ENCODE assay signal across 1 cellular context in the genomic region with DNA sequence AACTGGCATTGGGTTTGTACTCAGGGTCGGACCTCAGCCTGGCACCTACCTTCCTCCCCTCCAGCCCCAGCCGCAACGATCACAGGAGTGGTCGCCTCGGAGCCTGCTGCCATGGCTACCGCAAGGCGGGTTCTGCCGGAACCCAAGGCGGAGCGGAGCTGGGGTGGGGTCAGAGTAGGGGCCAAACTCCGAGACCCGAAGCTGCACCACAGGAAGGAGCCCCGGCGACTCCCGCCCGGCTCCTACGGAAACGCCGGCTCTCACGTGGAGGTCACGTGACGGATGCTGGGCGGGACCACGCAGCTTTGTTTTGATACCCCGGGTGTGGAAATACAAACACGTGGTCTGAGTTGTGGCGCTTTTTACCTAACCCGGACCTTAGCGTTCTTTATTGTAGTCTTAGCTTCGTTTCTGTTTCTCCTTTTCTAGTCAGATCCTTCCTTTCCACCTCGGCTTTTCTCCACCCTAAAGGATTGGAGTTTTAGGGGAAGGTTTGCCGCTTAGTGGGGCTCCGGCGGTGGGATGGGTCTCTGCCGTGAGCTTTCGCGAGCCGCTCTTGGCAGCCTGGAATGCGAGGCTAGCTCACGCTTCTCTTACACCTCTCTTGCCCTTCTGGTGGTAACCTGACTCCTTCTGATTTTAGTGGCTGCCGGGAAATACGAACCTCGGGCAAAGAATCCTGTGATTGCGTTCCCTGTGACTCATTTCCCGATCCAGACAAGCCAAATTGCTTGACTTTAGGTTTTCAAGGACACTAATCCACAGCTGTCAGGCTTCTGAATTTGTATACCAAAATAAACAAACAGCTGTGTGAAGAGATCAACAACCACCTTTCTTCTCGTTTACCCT.
A peak's percentile ranks its signal among the peaks of the same experiment; 100 is the strongest.
TF ChIP-seq lines count a peak whose summit lies in the region.

Gene HSPBAP1, minus strand, starts transcription at position 264 of the 849 bp plus-strand sequence. Its CDS starts 151 bp downstream, at position 113.

TF ChIP-seq in HepG2, 621 proteins besides CTCF, POLR2A, EP300 and RAD21 (continued from another document and continues in another):
- TF ChIP-seq, protein P1, sequence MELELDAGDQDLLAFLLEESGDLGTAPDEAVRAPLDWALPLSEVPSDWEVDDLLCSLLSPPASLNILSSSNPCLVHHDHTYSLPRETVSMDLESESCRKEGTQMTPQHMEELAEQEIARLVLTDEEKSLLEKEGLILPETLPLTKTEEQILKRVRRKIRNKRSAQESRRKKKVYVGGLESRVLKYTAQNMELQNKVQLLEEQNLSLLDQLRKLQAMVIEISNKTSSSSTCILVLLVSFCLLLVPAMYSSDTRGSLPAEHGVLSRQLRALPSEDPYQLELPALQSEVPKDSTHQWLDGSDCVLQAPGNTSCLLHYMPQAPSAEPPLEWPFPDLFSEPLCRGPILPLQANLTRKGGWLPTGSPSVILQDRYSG (CRISPR knock-in tag; IDR thresholded peaks at IDR 0.05): peak; percentile 62; the same call in 1 of the 2 replicates
- no peak for TF ChIP-seq NBN (conservative IDR thresholded peaks at IDR 0.05)
- peak; percentile 81; the same call in 1 of the 2 replicates for TF ChIP-seq RFXANK (CRISPR knock-in tag; IDR thresholded peaks at IDR 0.05)
- no peak for TF ChIP-seq AGO2 (optimal IDR thresholded peaks at IDR 0.05; ENCODE audit: low read depth, low read length)
- no peak; the same call in 1 of the 2 replicates for TF ChIP-seq ZNF556 (CRISPR knock-in tag; IDR thresholded peaks at IDR 0.05; ENCODE audit: borderline replicate concordance)
- TF ChIP-seq, protein P2, sequence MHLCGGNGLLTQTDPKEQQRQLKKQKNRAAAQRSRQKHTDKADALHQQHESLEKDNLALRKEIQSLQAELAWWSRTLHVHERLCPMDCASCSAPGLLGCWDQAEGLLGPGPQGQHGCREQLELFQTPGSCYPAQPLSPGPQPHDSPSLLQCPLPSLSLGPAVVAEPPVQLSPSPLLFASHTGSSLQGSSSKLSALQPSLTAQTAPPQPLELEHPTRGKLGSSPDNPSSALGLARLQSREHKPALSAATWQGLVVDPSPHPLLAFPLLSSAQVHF (CRISPR knock-in tag; IDR thresholded peaks at IDR 0.05): no peak
- peak; percentile 85; the same call in 1 of the 2 replicates for TF ChIP-seq ZNF580 (CRISPR knock-in tag; IDR thresholded peaks at IDR 0.05; ENCODE audit: borderline replicate concordance, low read depth)
- no peak for TF ChIP-seq SMC3 (IDR thresholded peaks at IDR 0.05; ENCODE audit: low read length)
- TF ChIP-seq ATF3 (CRISPR knock-in tag; IDR thresholded peaks at IDR 0.05): no peak
- TF ChIP-seq KLF16 (CRISPR knock-in tag; IDR thresholded peaks at IDR 0.05): peak in 1 of 2 experiments; percentile 56; a peak in 1 of 4 replicates
- TF ChIP-seq, protein P3, sequence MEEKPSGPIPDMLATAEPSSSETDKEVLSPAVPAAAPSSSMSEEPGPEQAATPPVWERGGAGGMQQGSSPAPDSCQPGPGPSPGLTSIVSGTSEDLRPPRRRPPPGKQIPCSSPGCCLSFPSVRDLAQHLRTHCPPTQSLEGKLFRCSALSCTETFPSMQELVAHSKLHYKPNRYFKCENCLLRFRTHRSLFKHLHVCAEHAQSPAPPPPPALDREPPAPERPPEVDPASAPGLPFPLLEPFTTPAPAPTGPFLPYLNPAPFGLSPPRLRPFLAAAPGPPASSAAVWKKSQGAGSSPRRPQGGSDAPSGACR (CRISPR knock-in tag; IDR thresholded peaks at IDR 0.05): peak; percentile 61
- TF ChIP-seq ZNF264 (CRISPR knock-in tag; IDR thresholded peaks at IDR 0.05): peak; percentile 6; the same call in 1 of the 2 replicates
- no peak for TF ChIP-seq ZNF451 (CRISPR knock-in tag; IDR thresholded peaks at IDR 0.05)
- TF ChIP-seq, protein P4, sequence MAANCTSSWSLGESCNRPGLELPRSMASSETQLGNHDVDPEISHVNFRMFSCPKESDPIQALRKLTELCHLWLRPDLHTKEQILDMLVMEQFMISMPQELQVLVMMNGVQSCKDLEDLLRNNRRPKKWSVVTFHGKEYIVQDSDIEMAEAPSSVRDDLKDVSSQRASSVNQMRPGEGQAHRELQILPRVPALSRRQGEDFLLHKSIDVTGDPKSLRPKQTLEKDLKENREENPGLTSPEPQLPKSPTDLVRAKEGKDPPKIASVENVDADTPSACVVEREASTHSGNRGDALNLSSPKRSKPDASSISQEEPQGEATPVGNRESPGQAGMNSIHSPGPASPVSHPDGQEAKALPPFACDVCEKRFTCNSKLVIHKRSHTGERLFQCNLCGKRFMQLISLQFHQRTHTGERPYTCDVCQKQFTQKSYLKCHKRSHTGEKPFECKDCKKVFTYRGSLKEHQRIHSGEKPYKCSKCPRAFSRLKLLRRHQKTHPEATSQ (CRISPR knock-in tag; IDR thresholded peaks at IDR 0.05; ENCODE audit: borderline replicate concordance): no peak
- TF ChIP-seq TRIM22 (IDR thresholded peaks at IDR 0.05): no peak
- no peak for TF ChIP-seq PHB2 (IDR thresholded peaks at IDR 0.05; ENCODE audit: partially characterized antibody)
- peak; percentile 69; the same call in 1 of the 2 replicates for TF ChIP-seq TAF1 (CRISPR knock-in tag; IDR thresholded peaks at IDR 0.05)
- TF ChIP-seq ZNF24 (IDR thresholded peaks at IDR 0.05): no peak
- no peak for TF ChIP-seq SYNCRIP (IDR thresholded peaks at IDR 0.05; ENCODE audit: insufficient read depth, low read depth, low read length)
- no peak for TF ChIP-seq NAIF1 (CRISPR knock-in tag; IDR thresholded peaks at IDR 0.05; ENCODE audit: borderline replicate concordance)
- TF ChIP-seq ZNF296 (CRISPR knock-in tag; conservative IDR thresholded peaks at IDR 0.05): no peak
- TF ChIP-seq EZH2 (conservative IDR thresholded peaks at IDR 0.05; ENCODE audit: low read depth, low read length): no peak
- TF ChIP-seq ZNF558 (CRISPR knock-in tag; IDR thresholded peaks at IDR 0.05; ENCODE audit: borderline replicate concordance): no peak
- TF ChIP-seq CC2D1A (CRISPR knock-in tag; IDR thresholded peaks at IDR 0.05): no peak
- TF ChIP-seq PAX8 (CRISPR knock-in tag; IDR thresholded peaks at IDR 0.05; ENCODE audit: borderline replicate concordance): no peak
- peak; percentile 46 for TF ChIP-seq ZNF543 (CRISPR knock-in tag; IDR thresholded peaks at IDR 0.05)
- TF ChIP-seq JARID2 (CRISPR knock-in tag; IDR thresholded peaks at IDR 0.05; ENCODE audit: insufficient replicate concordance): no peak
- no peak for TF ChIP-seq ZMYM2 (CRISPR knock-in tag; IDR thresholded peaks at IDR 0.05)
- no peak for TF ChIP-seq ZNF780A (CRISPR knock-in tag; IDR thresholded peaks at IDR 0.05)
- no peak for TF ChIP-seq AGO1 (IDR thresholded peaks at IDR 0.05; ENCODE audit: low read depth, low read length, poor library complexity, severe bottlenecking)
- TF ChIP-seq, protein P5, sequence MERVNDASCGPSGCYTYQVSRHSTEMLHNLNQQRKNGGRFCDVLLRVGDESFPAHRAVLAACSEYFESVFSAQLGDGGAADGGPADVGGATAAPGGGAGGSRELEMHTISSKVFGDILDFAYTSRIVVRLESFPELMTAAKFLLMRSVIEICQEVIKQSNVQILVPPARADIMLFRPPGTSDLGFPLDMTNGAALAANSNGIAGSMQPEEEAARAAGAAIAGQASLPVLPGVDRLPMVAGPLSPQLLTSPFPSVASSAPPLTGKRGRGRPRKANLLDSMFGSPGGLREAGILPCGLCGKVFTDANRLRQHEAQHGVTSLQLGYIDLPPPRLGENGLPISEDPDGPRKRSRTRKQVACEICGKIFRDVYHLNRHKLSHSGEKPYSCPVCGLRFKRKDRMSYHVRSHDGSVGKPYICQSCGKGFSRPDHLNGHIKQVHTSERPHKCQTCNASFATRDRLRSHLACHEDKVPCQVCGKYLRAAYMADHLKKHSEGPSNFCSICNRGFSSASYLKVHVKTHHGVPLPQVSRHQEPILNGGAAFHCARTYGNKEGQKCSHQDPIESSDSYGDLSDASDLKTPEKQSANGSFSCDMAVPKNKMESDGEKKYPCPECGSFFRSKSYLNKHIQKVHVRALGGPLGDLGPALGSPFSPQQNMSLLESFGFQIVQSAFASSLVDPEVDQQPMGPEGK (CRISPR knock-in tag; IDR thresholded peaks at IDR 0.05): peak; percentile 65; the same call in 1 of the 2 replicates
- TF ChIP-seq NR1H2 (CRISPR knock-in tag; IDR thresholded peaks at IDR 0.05; ENCODE audit: borderline replicate concordance, low read depth): no peak
- no peak for TF ChIP-seq DNMT1 (CRISPR knock-in tag; IDR thresholded peaks at IDR 0.05)
- TF ChIP-seq MTA1 (CRISPR knock-in tag; IDR thresholded peaks at IDR 0.05; ENCODE audit: borderline replicate concordance): no peak
- peak; percentile 59 for TF ChIP-seq ATF7-NPFF (CRISPR knock-in tag; IDR thresholded peaks at IDR 0.05; ENCODE audit: low read depth)
- TF ChIP-seq ZNF619 (CRISPR knock-in tag; IDR thresholded peaks at IDR 0.05): no peak
- TF ChIP-seq HNF1B (CRISPR knock-in tag; IDR thresholded peaks at IDR 0.05): no peak
- TF ChIP-seq, protein P6, sequence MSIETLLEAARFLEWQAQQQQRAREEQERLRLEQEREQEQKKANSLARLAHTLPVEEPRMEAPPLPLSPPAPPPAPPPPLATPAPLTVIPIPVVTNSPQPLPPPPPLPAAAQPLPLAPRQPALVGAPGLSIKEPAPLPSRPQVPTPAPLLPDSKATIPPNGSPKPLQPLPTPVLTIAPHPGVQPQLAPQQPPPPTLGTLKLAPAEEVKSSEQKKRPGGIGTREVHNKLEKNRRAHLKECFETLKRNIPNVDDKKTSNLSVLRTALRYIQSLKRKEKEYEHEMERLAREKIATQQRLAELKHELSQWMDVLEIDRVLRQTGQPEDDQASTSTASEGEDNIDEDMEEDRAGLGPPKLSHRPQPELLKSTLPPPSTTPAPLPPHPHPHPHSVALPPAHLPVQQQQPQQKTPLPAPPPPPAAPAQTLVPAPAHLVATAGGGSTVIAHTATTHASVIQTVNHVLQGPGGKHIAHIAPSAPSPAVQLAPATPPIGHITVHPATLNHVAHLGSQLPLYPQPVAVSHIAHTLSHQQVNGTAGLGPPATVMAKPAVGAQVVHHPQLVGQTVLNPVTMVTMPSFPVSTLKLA (IDR thresholded peaks at IDR 0.05): peak; percentile 97
- TF ChIP-seq DR1 (CRISPR knock-in tag; IDR thresholded peaks at IDR 0.05): no peak
- TF ChIP-seq CEBPB (IDR thresholded peaks at IDR 0.05; ENCODE audit: borderline replicate concordance, low read depth, low read length): peak; percentile 22; the same call in 1 of the 2 replicates
- TF ChIP-seq ZNF292 (CRISPR knock-in tag; IDR thresholded peaks at IDR 0.05; ENCODE audit: borderline replicate concordance, low read depth): no peak
- TF ChIP-seq PAXIP1 (CRISPR knock-in tag; conservative IDR thresholded peaks at IDR 0.05): peak; percentile 58; the same call in 1 of the 2 replicates
- TF ChIP-seq ZNF605 (CRISPR knock-in tag; IDR thresholded peaks at IDR 0.05): peak; percentile 83
- TF ChIP-seq ZNF317 (CRISPR knock-in tag; IDR thresholded peaks at IDR 0.05): peak; percentile 79
- TF ChIP-seq PHF21A (CRISPR knock-in tag; IDR thresholded peaks at IDR 0.05): peak; percentile 72
- TF ChIP-seq PCBP1 (IDR thresholded peaks at IDR 0.05; ENCODE audit: borderline replicate concordance, low read depth, low read length): no peak
- peak; percentile 23; the same call in 1 of the 2 replicates for TF ChIP-seq SETDB1 (CRISPR knock-in tag; IDR thresholded peaks at IDR 0.05; ENCODE audit: borderline replicate concordance)
